17 cellular contexts compared by ENCODE assay signal in the genomic region with DNA sequence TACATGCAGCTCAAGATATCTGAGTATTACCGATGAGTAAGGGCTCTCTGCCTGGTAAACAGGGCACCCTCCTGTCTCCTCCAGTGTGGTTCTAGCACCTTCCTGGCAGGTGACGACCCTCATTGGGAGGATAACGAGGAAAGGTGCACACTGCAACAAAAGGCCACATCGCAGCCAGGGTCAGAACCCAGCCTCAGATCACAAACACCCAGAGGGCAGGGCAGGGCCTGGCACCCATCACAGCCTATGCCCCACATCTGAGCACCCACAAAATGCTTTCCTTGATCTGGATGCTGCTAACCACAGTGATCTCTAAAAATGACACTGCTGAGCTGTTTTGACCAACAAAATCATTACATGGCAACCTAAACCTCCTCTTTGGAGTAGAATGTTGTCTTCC. TPM values are rescaled to one million over a fixed set of nuclear protein-coding genes. Genes with fewer than 3 reads are reported as not detected.
DNase-seq lines count a peak whose midpoint lies in the region; ATAC-seq, FAIRE-seq and TF ChIP-seq lines count a peak whose summit lies in the region.
"Had no signal": no experiment of that assay in that cellular context is flagged by ENCODE, and none has a peak within 500 bp of the region (broad histone marks: within the 10 kb centered on the region; RNA-seq: fewer than 3 reads in every experiment).

No MANE protein-coding gene starts in this region.

- H3K79me2 ChIP-seq in K562 (ENCODE audit: control insufficient read depth, insufficient read depth, low read length) (no peaks in the 10 kb centered on the region), OCI-LY7 (ENCODE audit: insufficient read depth, low read depth, low read length) (no peaks in the 10 kb centered on the region)

- H4K20me1 ChIP-seq in K562 (replicated peaks; ENCODE audit: control insufficient read depth, insufficient read depth, low read length) (no peaks in the 10 kb centered on the region), OCI-LY7 (ENCODE audit: insufficient read depth, low read length) (no peaks in the 10 kb centered on the region)

- H3K4me1 ChIP-seq in K562 (replicated peaks in 1 of 2; ENCODE audit: control insufficient read depth in 2 of 2, insufficient read depth in 2 of 2, low read length in 2 of 2) (no peaks in the 10 kb centered on the region), OCI-LY7 (ENCODE audit: insufficient read depth, low read length, poor library complexity, severe bottlenecking) (no peaks in the 10 kb centered on the region)

- TF ChIP-seq POLR2A in K562 (conservative IDR thresholded peaks at IDR 0.05), result no peak

- no peak for FAIRE-seq in K562 (lab: Jason Lieb, UNC)
- FAIRE-seq: GM12878, GM18507, HTR-8/SVneo had no signal

- H3K9me3 Mint-ChIP-seq in Calu3 (ENCODE audit: low read depth, unreplicated experiment) (no peaks in the 10 kb centered on the region), glutamatergic neuron (ENCODE audit: unreplicated experiment) (peaks cover 2% of the 10 kb centered on the region), osteocyte (ENCODE audit: unreplicated experiment) (no peaks in the 10 kb centered on the region)
- H3K9me3 Mint-ChIP-seq: CD4-positive, CD25-positive, alpha-beta regulatory T cell; H9 had no signal

- H2AFZ ChIP-seq in K562 (ENCODE audit: low read depth, low read length), result no peak overlapping the region
- H2AFZ ChIP-seq in OCI-LY7 (ENCODE audit: low read length), result no peak overlapping the region

- H3K9me3 ChIP-seq in K562 (replicated peaks; ENCODE audit: control insufficient read depth, insufficient read depth, low read depth, low read length) (no peaks in the 10 kb centered on the region), OCI-LY7 (ENCODE audit: low read length) (no peaks in the 10 kb centered on the region)

- no TSS peak for BruUV-seq in Calu3 (replicated peaks; lab: Mats Ljungman, UMichigan)
- no TSS peak for BruUV-seq in K562 (replicated peaks; lab: Mats Ljungman, UMichigan)
- BruUV-seq in OCI-LY7 (replicated peaks; lab: Mats Ljungman, UMichigan), result no TSS peak

- ATAC-seq in K562 (no peak), GM21786 (IDR thresholded peaks at IDR 0.05; ENCODE audit: unreplicated experiment) (no peak)
- ATAC-seq: GM12878 had no signal

- H3K4me3 ChIP-seq in K562, result no peak overlapping the region
- no peak overlapping the region for H3K4me3 ChIP-seq in OCI-LY7 (ENCODE audit: low read depth, low read length, poor library complexity, severe bottlenecking)
- H3K4me3 ChIP-seq: BLaER1 treated with 17β-estradiol and CSF1 and Interleukin-3, amounts not matched to agents 10 nM and 100 nM; GM12878 had no signal

- TF ChIP-seq CTCF in Calu3 (IDR thresholded peaks at IDR 0.05; ENCODE audit: unreplicated experiment), result no peak
- no peak for TF ChIP-seq CTCF in K562 (IDR thresholded peaks at IDR 0.05 in 2 of 3, conservative IDR thresholded peaks at IDR 0.05 in 1 of 3; ENCODE audit: insufficient read depth in 2 of 3, low read depth in 1 of 3, low read length in 3 of 3)
- no peak for TF ChIP-seq CTCF in glutamatergic neuron (IDR thresholded peaks at IDR 0.05; ENCODE audit: partially characterized antibody, unreplicated experiment)
- TF ChIP-seq CTCF in osteocyte (IDR thresholded peaks at IDR 0.05), result no peak
- no peak for TF ChIP-seq CTCF in OCI-LY7 (conservative IDR thresholded peaks at IDR 0.05; ENCODE audit: low read length)

- H3K27me3 Mint-ChIP-seq in Calu3 (ENCODE audit: unreplicated experiment) (no peaks in the 10 kb centered on the region), glutamatergic neuron (ENCODE audit: unreplicated experiment) (no peaks in the 10 kb centered on the region), osteocyte (ENCODE audit: unreplicated experiment) (no peaks in the 10 kb centered on the region)
- H3K27me3 Mint-ChIP-seq: CD4-positive, CD25-positive, alpha-beta regulatory T cell had no signal

- H3K27ac Mint-ChIP-seq in Calu3 (ENCODE audit: unreplicated experiment), result peak overlapping the region; percentile 3
- peak overlapping the region; percentile 53 for H3K27ac Mint-ChIP-seq in glutamatergic neuron (ENCODE audit: unreplicated experiment)
- peak overlapping the region; percentile 12 for H3K27ac Mint-ChIP-seq in osteocyte (ENCODE audit: unreplicated experiment)
- H3K27ac Mint-ChIP-seq: CD4-positive, CD25-positive, alpha-beta regulatory T cell had no signal

- POLR2A ChIA-PET in K562 (lab: Yijun Ruan, JAX) (interaction anchor here (0.8 kb wide), 1 partner anchor 11 kb away, joined by 3 read pairs; no protein-coding TSS in a partner anchor), OCI-LY7 (lab: Charles Lee) (no interaction called here)

- CTCF ChIA-PET in Calu3 (lab: Charles Lee) (no interaction called here), K562 (lab: Yijun Ruan, JAX; ENCODE audit: low intra/inter-chr PET ratio) (no interaction called here), OCI-LY7 (lab: Charles Lee; ENCODE audit: unreplicated experiment) (no interaction called here)

- in situ Hi-C loops in K562 (cut with MboI), result no loop called here

- TF ChIP-seq RAD21 in K562 (CRISPR knock-in tag; conservative IDR thresholded peaks at IDR 0.05 in 1 of 2, IDR thresholded peaks at IDR 0.05 in 1 of 2), result no peak

- H3K27me3 ChIP-seq in K562 (ENCODE audit: control insufficient read depth in 2 of 2, insufficient read depth in 2 of 2, low read length in 2 of 2), result peaks cover 0 to 5% of the 10 kb centered on the region in 2 experiments; a peak in 1 of 5 replicates
- H3K27me3 ChIP-seq: BLaER1 treated with 17β-estradiol and CSF1 and Interleukin-3, amounts not matched to agents 10 nM and 100 nM had no signal

- H3K9ac ChIP-seq in K562 (ENCODE audit: insufficient read depth in 1 of 2, low read depth in 2 of 2, low read length in 2 of 2), result no peak overlapping the region
- H3K9ac ChIP-seq: BLaER1 treated with 17β-estradiol and CSF1 and Interleukin-3, amounts not matched to agents 10 nM and 100 nM had no signal

- intact Hi-C loops in Calu3 (cut with micrococcal nuclease; ENCODE audit: unreplicated experiment) (no loop called here), K562 (cut with micrococcal nuclease) (no loop called here), OCI-LY7 (cut with micrococcal nuclease; ENCODE audit: unreplicated experiment) (no loop called here)

- no peak for DNase-seq in Calu3
- no peak for DNase-seq in K562 (ENCODE audit: extremely low read depth in 1 of 4, low spot score in 3 of 4)
- DNase-seq in glutamatergic neuron, result no peak
- DNase-seq in osteocyte (ENCODE audit: extremely low spot score, unreplicated experiment), result no peak
- DNase-seq in Ammon's horn (ENCODE audit: low spot score), result no peak
- DNase-seq in OCI-LY7 (ENCODE audit: low spot score), result no peak
- DNase-seq in hepatic stellate cell (ENCODE audit: low spot score), result no peak
- DNase-seq: CD4-positive, CD25-positive, alpha-beta regulatory T cell; DMS 273 treated with DMSO at 0.1 percent for 48 hours; GOT3; H9 had no signal

- H3K27ac ChIP-seq in K562 (ENCODE audit: extremely low read depth, low read depth, low read length) (no peak overlapping the region), OCI-LY7 (ENCODE audit: low read depth, low read length, poor library complexity, severe bottlenecking) (no peak overlapping the region)
- H3K27ac ChIP-seq: 22Rv1; BLaER1 treated with 17β-estradiol and CSF1 and Interleukin-3, amounts not matched to agents 10 nM and 100 nM had no signal

- H3K4me2 ChIP-seq in K562 (ENCODE audit: insufficient read depth, low read length) (no peak overlapping the region), OCI-LY7 (ENCODE audit: low read length) (no peak overlapping the region)
- H3K4me2 ChIP-seq: BLaER1 treated with 17β-estradiol and CSF1 and Interleukin-3, amounts not matched to agents 10 nM and 100 nM had no signal

- H3K4me3 Mint-ChIP-seq in Calu3 (ENCODE audit: low read depth, unreplicated experiment) (no peak overlapping the region), glutamatergic neuron (ENCODE audit: unreplicated experiment) (no peak overlapping the region), osteocyte (ENCODE audit: unreplicated experiment) (no peak overlapping the region)
- H3K4me3 Mint-ChIP-seq: H9 had no signal

- TF ChIP-seq EP300 in K562 (IDR thresholded peaks at IDR 0.05; ENCODE audit: low read length), result no peak

- 30% methylated on average over 4 of the region's 4 CpGs for WGBS in K562 (ENCODE audit: insufficient coverage, low coverage, missing lambda C conversion rate)

- peaks cover 16% of the 10 kb centered on the region for H3K4me1 Mint-ChIP-seq in Calu3 (ENCODE audit: low read depth, unreplicated experiment)
- H3K4me1 Mint-ChIP-seq in glutamatergic neuron (ENCODE audit: low read depth, unreplicated experiment), result no peaks in the 10 kb centered on the region
- H3K4me1 Mint-ChIP-seq in osteocyte (ENCODE audit: unreplicated experiment), result peaks cover 73% of the 10 kb centered on the region

- H3K9me2 ChIP-seq in OCI-LY7 (ENCODE audit: insufficient read depth, low read length), result no peaks in the 10 kb centered on the region

- H3K36me3 ChIP-seq in K562 (ENCODE audit: control insufficient read depth, insufficient read depth, low read length) (peaks cover 7% of the 10 kb centered on the region; the same call in 1 of the 3 replicates), OCI-LY7 (ENCODE audit: insufficient read depth, low read length) (no peaks in the 10 kb centered on the region)

- H3K9me1 ChIP-seq in K562 (ENCODE audit: control insufficient read depth, insufficient read depth, low read length), result no peaks in the 10 kb centered on the region

- peaks cover 18% of the 10 kb centered on the region for H3K36me3 Mint-ChIP-seq in Calu3 (ENCODE audit: insufficient read depth, unreplicated experiment)
- peaks cover 9% of the 10 kb centered on the region for H3K36me3 Mint-ChIP-seq in glutamatergic neuron (ENCODE audit: unreplicated experiment)
- peaks cover 62% of the 10 kb centered on the region for H3K36me3 Mint-ChIP-seq in osteocyte (ENCODE audit: unreplicated experiment)

RNA-seq across cellular contexts. Expression of a gene that starts 23.8 kb away (rescaled TPM):
- 77.2 and 80.4 TPM in 2 replicates for total RNA-seq in Calu3 (2022)
- total RNA-seq in K562 (2011; cell fraction: chromatin; rRNA removed; ENCODE audit: low replicate concordance), result 4.8 and 5.8 TPM in 2 replicates
- 4.3 and 4.8 TPM in 2 replicates for total RNA-seq in K562 (2011; cell fraction: nucleolus; rRNA removed)
- 5.3 and 6.9 TPM in 2 replicates for total RNA-seq in K562 (2011; cell fraction: nucleoplasm; rRNA removed)
- total RNA-seq in K562 (2014; rRNA removed), result 10.8 and 11.9 TPM in 2 replicates
- total RNA-seq in K562 (2014; rRNA removed; fragmentation: Illumina TruSeq; extraction: Trizol), result 7.6 and 7.9 TPM in 2 replicates
- total RNA-seq in K562 (2015; rRNA removed; fragmentation: Illumina TruSeq; extraction: Trizol), result 9.5 and 10.2 TPM in 2 replicates
- total RNA-seq in K562 (2021), result 13.4 and 15.3 TPM in 2 replicates
- 8.6 and 15.1 TPM in 2 replicates for polyA plus RNA-seq in K562 (2011; rRNA removed)
- polyA plus RNA-seq in K562 (2011; cell fraction: cytosol; rRNA removed), result 10.8 and 13.9 TPM in 2 replicates
- 5.1 and 6.2 TPM in 2 replicates for polyA plus RNA-seq in K562 (2011; cell fraction: nucleus; rRNA removed)
- polyA plus RNA-seq in K562 (2012), result 7.7 and 9.1 TPM in 2 replicates
- polyA plus RNA-seq in K562 (2014; fragmentation: Illumina TruSeq; extraction: Trizol), result 10.7 and 11.2 TPM in 2 replicates
- polyA plus RNA-seq in K562 (2014; fragmentation: Nextera tagmentation; extraction: Ambion mirVana), result 1 to 10 TPM; 2.0 to 2.2 TPM
- 10.4 and 13.5 TPM in 2 replicates for polyA plus RNA-seq in K562 (2014; rRNA removed)
- polyA minus RNA-seq in K562 (2011; rRNA and poly(A)+ RNA removed), result 8.2 and 19.0 TPM in 2 replicates
- polyA minus RNA-seq in K562 (2011; cell fraction: cytosol; rRNA and poly(A)+ RNA removed), result 8.6 and 14.5 TPM in 2 replicates
- polyA minus RNA-seq in K562 (2011; cell fraction: nucleus; rRNA and poly(A)+ RNA removed), result 4.8 TPM in 2 replicates
- 27.3 TPM for total RNA-seq in glutamatergic neuron (ENCODE audit: unreplicated experiment)
- total RNA-seq in osteocyte, result 274 and 281 TPM in 2 replicates
- 4.9 and 5.7 TPM in 2 replicates for total RNA-seq in OCI-LY7 (2014; rRNA removed; shearing (Covaris generic))
- 6.5 and 7.9 TPM in 2 replicates for total RNA-seq in OCI-LY7 (2022)

Comparison
In these comparisons a context has a peak if more than half of its experiments do, and no peak if none do; other contexts are left out.
1. H3K27ac Mint-ChIP-seq: peak in every context shown above with its lines; median percentile 53 in glutamatergic neuron; 12 in osteocyte; 3 in Calu3.